In the genomic region with DNA sequence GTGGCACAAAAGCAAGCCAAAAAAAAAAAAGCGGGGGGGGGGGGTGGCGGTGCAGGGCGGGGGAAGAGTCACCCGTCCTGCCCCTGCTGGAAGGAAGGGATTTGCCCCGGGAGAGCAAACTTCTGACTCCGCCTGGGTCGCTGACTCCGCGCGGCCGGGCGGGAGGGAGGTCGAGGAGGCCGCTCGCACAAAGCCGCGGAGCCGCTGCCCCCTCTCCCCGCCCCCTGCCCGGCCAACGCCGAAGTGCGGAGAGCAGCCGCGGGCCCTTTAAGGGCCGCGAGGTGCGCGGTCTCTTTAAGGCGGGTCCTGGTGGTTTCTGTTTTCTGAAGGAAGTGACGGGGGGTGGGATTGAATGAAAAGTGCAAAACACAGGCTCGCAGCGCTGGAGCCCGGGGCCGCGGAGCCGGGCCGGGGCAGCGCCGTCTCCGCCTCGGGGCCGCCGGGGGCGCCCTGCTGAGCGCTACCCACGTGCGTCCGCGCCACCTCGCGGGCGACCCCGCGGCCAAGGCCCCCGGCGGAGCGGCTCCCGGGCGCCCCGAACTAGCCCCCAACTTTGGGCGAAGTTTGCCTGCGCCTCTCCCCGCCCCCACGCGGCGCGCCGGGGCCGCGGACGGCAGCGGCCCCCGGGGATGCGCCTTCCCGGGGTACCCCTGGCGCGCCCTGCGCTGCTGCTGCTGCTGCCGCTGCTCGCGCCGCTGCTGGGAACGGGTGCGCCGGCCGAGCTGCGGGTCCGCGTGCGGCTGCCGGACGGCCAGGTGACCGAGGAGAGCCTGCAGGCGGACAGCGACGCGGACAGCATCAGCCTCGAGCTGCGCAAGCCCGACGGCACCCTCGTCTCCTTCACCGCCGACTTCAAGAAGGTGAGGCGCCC, we compare ENCODE assay signal across 8 cellular contexts. TPM values are rescaled to one million over a fixed set of nuclear protein-coding genes. Genes with fewer than 3 reads are reported as not detected.
DNase-seq lines count a peak whose midpoint lies in the region; ATAC-seq, FAIRE-seq and TF ChIP-seq lines count a peak whose summit lies in the region.

TSS of gene OAF (plus strand) at position 382 of the 871 bp plus-strand sequence. CDS start at position 630, 248 bp downstream.

- no peaks in the 10 kb centered on the region for H3K27me3 ChIP-seq in suprapubic skin

- no peak for TF ChIP-seq EP300 in suprapubic skin (IDR thresholded peaks at IDR 0.05)

- H3K9me3 ChIP-seq in suprapubic skin, result no peaks in the 10 kb centered on the region

- FAIRE-seq in GM19239 (lab: Jason Lieb, UNC), result peak; percentile 66

- DNase-seq in Ammon's horn (ENCODE audit: low spot score) (peak; percentile 76), GM19239 (ENCODE audit: insufficient read length, low spot score) (peak; percentile 93), RWPE1 (ENCODE audit: low spot score) (peak; percentile 88), globus pallidus (ENCODE audit: low spot score) (peak; percentile 73), occipital lobe (lab: John Stamatoyannopoulos, UW) (peak; percentile 22), suprapubic skin (ENCODE audit: low spot score in 2 of 2) (no peak)
- peak; percentile 65 for DNase-seq in activated naive CD4-positive, alpha-beta T cell treated with anti-CD3 and anti-CD28 coated beads, Interleukin-2, amount 50 U/mL, for 16 hours

- TF ChIP-seq POLR2A in suprapubic skin (IDR thresholded peaks at IDR 0.05), result no peak

- peak; percentile 85 for ATAC-seq in HG03521 (IDR thresholded peaks at IDR 0.05; ENCODE audit: unreplicated experiment)

- WGBS in suprapubic skin, result 1% methylated on average over 30 of the region's 106 CpGs

- POLR2A ChIA-PET in RWPE1 (lab: Yijun Ruan, JAX; ENCODE audit: low non-redundant PET), result no interaction called here

- peak within 1 kb of the TSS; percentile 86 for H3K4me3 ChIP-seq in suprapubic skin

- CTCF ChIA-PET in RWPE1 (lab: Yijun Ruan, JAX), result interaction anchor here (0.6 to 1.0 kb wide), 3 partner anchors 18 to 875 kb away, joined by 3 to 8 read pairs (median 3); no protein-coding TSS in a partner anchor

- H3K27ac ChIP-seq in RWPE1, result peak within 1 kb of the TSS; percentile 83
- peak within 1 kb of the TSS; percentile 87 for H3K27ac ChIP-seq in suprapubic skin

- H3K36me3 ChIP-seq in suprapubic skin, result no peaks in the 10 kb centered on the region

- peaks cover 64% of the 10 kb centered on the region for H3K4me1 ChIP-seq in suprapubic skin

- TF ChIP-seq CTCF in RWPE1 (conservative IDR thresholded peaks at IDR 0.05; ENCODE audit: low read depth) (peak; percentile 44), suprapubic skin (IDR thresholded peaks at IDR 0.05) (peak in 1 of 2 donors; percentile 21)

RNA-seq across cellular contexts. Expression of gene OAF, which starts in this region (rescaled TPM):
- total RNA-seq in occipital lobe (1.4 TPM), suprapubic skin (10 to 100 TPM in 3 of 4 donors, 1 to 10 TPM in 1; 5.0 to 13.0 (median 10.8) TPM)

Comparison
In these comparisons a context has a peak if more than half of its experiments do, and no peak if none do; other contexts are left out.
1. DNase-seq: peak in Ammon's horn (single experiment), GM19239 (single experiment), RWPE1 (single experiment), activated naive CD4-positive, alpha-beta T cell treated with anti-CD3 and anti-CD28 coated beads, Interleukin-2, amount 50 U/mL, for 16 hours (single experiment), globus pallidus (single experiment) and occipital lobe (single experiment); none in suprapubic skin (0 of 2).